16 cellular contexts compared by ENCODE assay signal in genomic region chr4:151238477-151238876, GRCh38. TPM values are rescaled to one million over a fixed set of nuclear protein-coding genes. Genes with fewer than 3 reads are reported as not detected.
DNase-seq lines count a peak whose midpoint lies in the region; ATAC-seq, FAIRE-seq and TF ChIP-seq lines count a peak whose summit lies in the region.
"Had no signal": no experiment of that assay in that cellular context is flagged by ENCODE, and none has a peak within 500 bp of the region (broad histone marks: within the 10 kb centered on the region; RNA-seq: fewer than 3 reads in every experiment).

No MANE protein-coding gene starts in this region.

- H3K18ac ChIP-seq in trophoblast cell (ENCODE audit: low read length), result no peak overlapping the region

- H4K12ac ChIP-seq in trophoblast cell (ENCODE audit: low read depth, low read length), result no peak overlapping the region

- no peak for TF ChIP-seq POLR2A in A549 (IDR thresholded peaks at IDR 0.05; ENCODE audit: low read length)
- no peak for TF ChIP-seq POLR2A in breast epithelium (IDR thresholded peaks at IDR 0.05)

- H3K79me1 ChIP-seq in trophoblast cell (ENCODE audit: low read length), result peaks cover 2% of the 10 kb centered on the region

- no peak overlapping the region for H4K91ac ChIP-seq in trophoblast cell (ENCODE audit: low read depth, low read length)

- no peak overlapping the region for H2BK5ac ChIP-seq in trophoblast cell (ENCODE audit: low read depth, low read length, poor library complexity)

- H4K8ac ChIP-seq in trophoblast cell (ENCODE audit: low read depth, low read length), result no peak overlapping the region

- 60% methylated on average over 3 of the region's 3 CpGs for WGBS in A549 (ENCODE audit: missing lambda C conversion rate)
- no CpG with 5 or more reads among the region's 3 CpGs for WGBS in trophoblast cell (ENCODE audit: extremely low coverage, insufficient coverage, insufficient read length)

- TF ChIP-seq CTCF in A549 (IDR thresholded peaks at IDR 0.05), result peak; percentile 7; the same call in 1 of the 3 replicates
- TF ChIP-seq CTCF in left lung (IDR thresholded peaks at IDR 0.05), result no peak
- peak in 1 of 3 donors; percentile 5 for TF ChIP-seq CTCF in breast epithelium (IDR thresholded peaks at IDR 0.05)

- H3K27me3 Mint-ChIP-seq in activated CD4-positive, alpha-beta memory T cell treated with anti-CD3 and anti-CD28 coated beads for 36 hours, result peaks cover 1% of the 10 kb centered on the region

- TF ChIP-seq RAD21 in A549 (conservative IDR thresholded peaks at IDR 0.05 in 1 of 2, IDR thresholded peaks at IDR 0.05 in 1 of 2), result no peak

- no peaks in the 10 kb centered on the region for H3K27me3 ChIP-seq in left lung
- no peaks in the 10 kb centered on the region for H3K27me3 ChIP-seq in trophoblast cell (ENCODE audit: insufficient read depth, low read length)
- no peaks in the 10 kb centered on the region for H3K27me3 ChIP-seq in breast epithelium
- H3K27me3 ChIP-seq: sigmoid colon had no signal

- FAIRE-seq in A549 (lab: Jason Lieb, UNC), result no peak

- H3K23ac ChIP-seq in trophoblast cell (ENCODE audit: low read length), result no peak overlapping the region

- no peak overlapping the region for H2BK12ac ChIP-seq in trophoblast cell (ENCODE audit: low read length)

- TF ChIP-seq EP300 in A549 (IDR thresholded peaks at IDR 0.05), result no peak

- no peak overlapping the region for H3K27ac ChIP-seq in A549
- H3K27ac ChIP-seq in left lung, result no peak overlapping the region
- H3K27ac ChIP-seq in trophoblast cell (ENCODE audit: low read depth, low read length), result no peak overlapping the region
- no peak overlapping the region for H3K27ac ChIP-seq in breast epithelium

- H3K4me1 Mint-ChIP-seq in activated CD4-positive, alpha-beta memory T cell treated with anti-CD3 and anti-CD28 coated beads for 36 hours (ENCODE audit: low read depth), result no peaks in the 10 kb centered on the region

- DNase-seq in A549 (ENCODE audit: low read depth in 1 of 2, low spot score in 1 of 2) (peak in 1 of 2 experiments; percentile 5), NAMALWA (ENCODE audit: low spot score) (peak; percentile 6), dermis blood vessel endothelial cell (peak; percentile 57), left lung (no peak), trophoblast cell (no peak), DMS 273 treated with DMSO at 0.1 percent for 48 hours (lab: John Stamatoyannopoulos, UW) (no peak), breast epithelium (ENCODE audit: low spot score in 2 of 2) (no peak)
- no peak for DNase-seq in activated CD4-positive, alpha-beta memory T cell treated with anti-CD3 and anti-CD28 coated beads for 36 hours
- DNase-seq: activated CD4-positive, alpha-beta T cell treated with anti-CD3 and anti-CD28 coated beads for 4 hours; activated effector memory CD4-positive, alpha-beta T cell treated with anti-CD3 and anti-CD28 coated beads, Interleukin-2, amount 50 U/mL, for 16 hours; DMS79 treated with DMSO at 0.1 percent for 48 hours; MM.1S; NCI-H524 treated with DMSO at 0.1 percent for 48 hours; sigmoid colon had no signal

- no peak overlapping the region for H3K27ac Mint-ChIP-seq in activated CD4-positive, alpha-beta memory T cell treated with anti-CD3 and anti-CD28 coated beads for 36 hours

- H3K9me3 ChIP-seq in A549, result no peaks in the 10 kb centered on the region
- H3K9me3 ChIP-seq in left lung, result peaks cover 0 to 2% of the 10 kb centered on the region in 2 donors
- H3K9me3 ChIP-seq in trophoblast cell (ENCODE audit: insufficient read depth, low read depth, low read length), result no peaks in the 10 kb centered on the region
- no peaks in the 10 kb centered on the region for H3K9me3 ChIP-seq in breast epithelium
- H3K9me3 ChIP-seq: sigmoid colon had no signal

- peak in 1 of 2 experiments; percentile 45; a peak in 1 of 6 replicates for ATAC-seq in A549
- ATAC-seq in left lung, result peak; percentile 53

- H3K4me2 ChIP-seq in A549 (no peak overlapping the region), trophoblast cell (ENCODE audit: low read length) (no peak overlapping the region)

- intact Hi-C loops in left lung (cut with DNase I), result no loop called here
- intact Hi-C loops in activated CD4-positive, alpha-beta memory T cell treated with anti-CD3 and anti-CD28 coated beads for 36 hours (cut with micrococcal nuclease), result no loop called here
- intact Hi-C loops in breast epithelium (cut with DNase I; ENCODE audit: low total_unique reads), result no loop called here

- POLR2A ChIA-PET in A549 (lab: Yijun Ruan, JAX), result no interaction called here
- POLR2A ChIA-PET in activated CD4-positive, alpha-beta memory T cell treated with anti-CD3 and anti-CD28 coated beads for 36 hours (lab: Charles Lee), result no interaction called here

- no peak overlapping the region for H2BK120ac ChIP-seq in trophoblast cell (ENCODE audit: insufficient read depth, low read length, poor library complexity)

- H3K9me3 Mint-ChIP-seq in activated CD4-positive, alpha-beta memory T cell treated with anti-CD3 and anti-CD28 coated beads for 36 hours, result no peaks in the 10 kb centered on the region

- H3K36me3 Mint-ChIP-seq in activated CD4-positive, alpha-beta memory T cell treated with anti-CD3 and anti-CD28 coated beads for 36 hours, result no peaks in the 10 kb centered on the region

- CTCF ChIA-PET in A549 (lab: Yijun Ruan, JAX), result no interaction called here
- CTCF ChIA-PET in activated CD4-positive, alpha-beta memory T cell treated with anti-CD3 and anti-CD28 coated beads for 36 hours (lab: Charles Lee), result no interaction called here

- H2AK5ac ChIP-seq in trophoblast cell (ENCODE audit: low read length), result no peak overlapping the region

- no peak overlapping the region for H3K4me3 Mint-ChIP-seq in activated CD4-positive, alpha-beta memory T cell treated with anti-CD3 and anti-CD28 coated beads for 36 hours

- H3K4me1 ChIP-seq in A549 (no peaks in the 10 kb centered on the region), left lung (no peaks in the 10 kb centered on the region), trophoblast cell (ENCODE audit: control insufficient read depth in 1 of 2, insufficient read depth in 2 of 2, low read length in 2 of 2) (peaks cover 0 to 4% of the 10 kb centered on the region in 2 experiments), breast epithelium (no peaks in the 10 kb centered on the region)

- no peak overlapping the region for H2AFZ ChIP-seq in trophoblast cell (ENCODE audit: insufficient read depth, low read length, poor library complexity)

- no peak overlapping the region for H3K9ac ChIP-seq in trophoblast cell (ENCODE audit: low read length)

- no peak overlapping the region for H3K14ac ChIP-seq in trophoblast cell (ENCODE audit: low read length)

- H3K36me3 ChIP-seq in left lung (no peaks in the 10 kb centered on the region), trophoblast cell (ENCODE audit: control insufficient read depth in 1 of 2, insufficient read depth in 2 of 2, low read length in 2 of 2) (no peaks in the 10 kb centered on the region), breast epithelium (no peaks in the 10 kb centered on the region)
- H3K36me3 ChIP-seq: sigmoid colon had no signal

- H3K4ac ChIP-seq in trophoblast cell (ENCODE audit: low read depth, low read length), result no peak overlapping the region

- H3K79me2 ChIP-seq in trophoblast cell (ENCODE audit: control insufficient read depth, insufficient read depth, low read length, poor library complexity), result no peaks in the 10 kb centered on the region

- no peak overlapping the region for H3K4me3 ChIP-seq in A549
- H3K4me3 ChIP-seq in left lung, result no peak overlapping the region
- no peak overlapping the region for H3K4me3 ChIP-seq in trophoblast cell (ENCODE audit: low read depth, low read length)
- H3K4me3 ChIP-seq in breast epithelium, result no peak overlapping the region
- H3K4me3 ChIP-seq: sigmoid colon had no signal

TF ChIP-seq in A549, 52 proteins besides CTCF, POLR2A, EP300 and RAD21:
- TF ChIP-seq SMC3 (IDR thresholded peaks at IDR 0.05) (peak; percentile 21; the same call in 1 of the 3 replicates), FOSB (CRISPR knock-in tag; IDR thresholded peaks at IDR 0.05) (no peak)

RNA-seq across cellular contexts. Expression of gene PRSS48, which starts 38.5 kb away (rescaled TPM):
- polyA plus RNA-seq in A549 (2011; rRNA removed) (not detected in 2 replicates), A549 (2017; fragmentation: RNase III; extraction: RNeasy Plus Mini Kit Qiagen cat#74134 plus additional on column Dnase treatment) (not detected in 3 replicates)
- not detected in 2 replicates for polyA plus RNA-seq in A549 (2012; cell fraction: cytosol; rRNA removed)
- not detected in 2 replicates for polyA plus RNA-seq in A549 (2012; cell fraction: nucleus; rRNA removed)
- not detected in 2 replicates for polyA minus RNA-seq in A549 (2011; rRNA and poly(A)+ RNA removed)
- total RNA-seq in dermis blood vessel endothelial cell (not detected in 2 replicates), left lung (not detected), breast epithelium (not detected)
- not detected in 2 replicates for polyA plus RNA-seq in trophoblast cell (2013)
- total RNA-seq in activated CD4-positive, alpha-beta memory T cell treated with anti-CD3 and anti-CD28 coated beads for 36 hours, result not detected
- total RNA-seq: mononuclear cell, sigmoid colon had no signal
- polyA plus RNA-seq: AG04450, sigmoid colon had no signal

Comparison
In these comparisons a context has a peak if more than half of its experiments do, and no peak if none do; other contexts are left out.
1. DNase-seq: peak in NAMALWA (single experiment) and dermis blood vessel endothelial cell (single experiment); none in left lung (0 of 2), trophoblast cell (0 of 2), DMS 273 treated with DMSO at 0.1 percent for 48 hours (single experiment), activated CD4-positive, alpha-beta memory T cell treated with anti-CD3 and anti-CD28 coated beads for 36 hours (single experiment) and breast epithelium (0 of 2).